Comparison of ENCODE assay signal across 13 cellular contexts in genomic region chr13:97848886-97849285, GRCh38.
DNase-seq lines count a peak whose midpoint lies in the region; ATAC-seq and TF ChIP-seq lines count a peak whose summit lies in the region.
"Had no signal": no experiment of that assay in that cellular context is flagged by ENCODE, and none has a peak within 500 bp of the region (broad histone marks: within the 10 kb centered on the region; RNA-seq: fewer than 3 reads in every experiment).

No MANE protein-coding gene starts in this region.

- no peaks in the 10 kb centered on the region for H3K9me2 ChIP-seq in MM.1S (replicated peaks; ENCODE audit: insufficient read depth, low read length)

- no peaks in the 10 kb centered on the region for H4K20me1 ChIP-seq in MM.1S (ENCODE audit: insufficient read depth, low read length)

- intact Hi-C loops in left ventricle myocardium superior (cut with micrococcal nuclease) (no loop called here), sciatic nerve (cut with DNase I) (no loop called here)

- H3K4me2 ChIP-seq in MM.1S (ENCODE audit: low read depth, low read length), result peak overlapping the region; percentile 28; the same call in 1 of the 2 replicates

- H3K36me3 ChIP-seq in right atrium auricular region (no peaks in the 10 kb centered on the region), MM.1S (replicated peaks; ENCODE audit: insufficient read depth, low read length) (no peaks in the 10 kb centered on the region)

- DNase-seq in left ventricle myocardium superior (no peak), right atrium auricular region (ENCODE audit: low spot score) (no peak), MM.1S (no peak), glomerular endothelial cell (ENCODE audit: extremely low read depth, low read depth, low spot score) (peak; percentile 61), sciatic nerve (ENCODE audit: low spot score) (no peak), T-helper 9 cell (no peak), NCI-H1694 treated with DMSO at 0.1 percent for 48 hours (lab: John Stamatoyannopoulos, UW) (no peak), hepatic stellate cell (ENCODE audit: low spot score) (no peak)
- DNase-seq: CD4-positive, alpha-beta T cell; NCI-H1694; NK-92 treated with Interleukin-12 subunit alpha and Interleukin-12 subunit beta, amount 100 ng/mL, for 24 hours had no signal

- H3K4me3 ChIP-seq in right atrium auricular region (no peak overlapping the region), MM.1S (ENCODE audit: low read length) (no peak overlapping the region)
- H3K4me3 ChIP-seq: GM12878, SK-N-MC had no signal

- ATAC-seq in left ventricle myocardium superior (peak; percentile 51), sciatic nerve (peak; percentile 81)

- TF ChIP-seq CTCF in right atrium auricular region (IDR thresholded peaks at IDR 0.05), result no peak
- TF ChIP-seq CTCF in MM.1S (IDR thresholded peaks at IDR 0.05; ENCODE audit: low read length), result no peak

- no peak overlapping the region for H3K9ac ChIP-seq in MM.1S (ENCODE audit: low read length)

- H3K27me3 ChIP-seq in right atrium auricular region, result no peaks in the 10 kb centered on the region
- H3K27me3 ChIP-seq in MM.1S (replicated peaks; ENCODE audit: insufficient read depth, low read length), result no peaks in the 10 kb centered on the region

- H3K27ac ChIP-seq in right atrium auricular region (no peak overlapping the region), MM.1S (ENCODE audit: low read length) (no peak overlapping the region)
- H3K27ac ChIP-seq: SK-N-MC had no signal

- H3K9me3 ChIP-seq in right atrium auricular region (no peaks in the 10 kb centered on the region), MM.1S (replicated peaks; ENCODE audit: insufficient read depth, low read length) (no peaks in the 10 kb centered on the region)

- no peaks in the 10 kb centered on the region for H3K79me2 ChIP-seq in MM.1S (ENCODE audit: low read length)

- peaks cover 0 to 4% of the 10 kb centered on the region in 2 donors for H3K4me1 ChIP-seq in right atrium auricular region
- H3K4me1 ChIP-seq in MM.1S (ENCODE audit: low read length), result peaks cover 6% of the 10 kb centered on the region; the same call in 1 of the 2 replicates

- H3F3A ChIP-seq in MM.1S (ENCODE audit: insufficient read depth, low read length), result no peaks in the 10 kb centered on the region

- 0 out of 2 replicates have a peak overlapping the region, but pooled peaks have one; percentile 17 for H2AFZ ChIP-seq in MM.1S (ENCODE audit: low read length)
